2 cellular contexts compared by ENCODE assay signal in genomic region chr19:12318782-12319413, GRCh38.
TF ChIP-seq lines count a peak whose summit lies in the region.

No MANE protein-coding gene starts in this region.

TF ChIP-seq in HepG2, 621 proteins besides CTCF, POLR2A, EP300 and RAD21:
- no peak for TF ChIP-seq ZBTB44 (CRISPR knock-in tag; IDR thresholded peaks at IDR 0.05)
- no peak for TF ChIP-seq NFE2L2 (IDR thresholded peaks at IDR 0.05; ENCODE audit: low read length)
- no peak for TF ChIP-seq CBX5 (CRISPR knock-in tag; IDR thresholded peaks at IDR 0.05; ENCODE audit: borderline replicate concordance)
- TF ChIP-seq SMARCE1 (IDR thresholded peaks at IDR 0.05; ENCODE audit: borderline replicate concordance), result no peak
TF ChIP-seq in HepG2: peak in this region for 0.

TF ChIP-seq in H1, 55 proteins besides CTCF, POLR2A, EP300 and RAD21:
- TF ChIP-seq ZNF274 (IDR thresholded peaks at IDR 0.05; ENCODE audit: borderline replicate concordance, extremely low read depth, low read length), result peak; percentile 63
- no peak for TF ChIP-seq JUND (IDR thresholded peaks at IDR 0.05; ENCODE audit: low read length)
- TF ChIP-seq USF2 (IDR thresholded peaks at IDR 0.05; ENCODE audit: low read length), result no peak
